Comparison of ENCODE assay signal across 1 cellular context in the genomic region with DNA sequence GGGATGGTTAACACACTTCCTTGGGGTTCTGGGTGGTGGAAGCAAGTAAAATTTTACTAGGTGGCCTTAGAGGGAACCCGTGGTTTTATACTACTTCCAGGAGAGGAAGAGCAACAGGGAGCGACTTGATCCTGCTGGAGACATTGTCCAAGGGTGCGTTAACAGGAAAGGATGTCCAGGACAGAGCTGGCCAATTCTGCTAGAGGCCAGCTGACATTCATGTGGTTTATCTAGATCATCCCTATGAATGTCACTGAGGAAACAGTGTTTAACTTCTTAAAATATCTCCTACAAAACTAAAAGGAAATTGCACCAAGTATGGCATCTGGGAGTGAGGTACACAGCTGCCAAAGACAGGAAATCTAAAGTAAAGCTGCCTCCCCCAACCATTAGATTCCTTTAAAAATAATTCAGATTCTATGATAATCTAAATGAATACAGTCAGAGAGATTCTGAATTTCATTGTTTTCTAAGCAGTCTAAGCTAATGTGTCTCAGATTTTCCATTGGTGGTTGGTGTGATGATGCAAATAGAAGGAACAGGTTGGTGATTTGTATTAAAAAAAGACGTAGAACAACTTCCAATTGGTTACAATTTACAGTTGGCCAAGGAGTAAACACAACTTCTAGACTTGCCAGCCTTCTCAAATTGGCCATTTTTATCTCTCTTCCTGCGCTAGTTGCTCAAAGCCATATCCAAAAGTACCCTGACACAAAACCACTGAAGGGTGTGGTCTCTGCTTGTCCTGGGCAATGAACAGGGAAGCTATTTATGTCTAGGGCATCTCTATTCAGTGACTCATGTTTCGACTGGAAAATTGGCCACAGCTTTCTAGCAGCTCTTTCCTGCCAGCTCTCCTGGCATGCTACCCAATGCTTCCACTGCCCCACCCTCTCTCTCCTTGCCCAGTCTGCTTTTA.
TF ChIP-seq lines count a peak whose summit lies in the region.

No MANE protein-coding gene starts in this region.

TF ChIP-seq in SK-N-SH treated with all-trans-retinoic acid at 6 μM for 48 hours, 23 proteins besides CTCF, POLR2A, EP300 and RAD21 (continued from another document):
- TF ChIP-seq, protein P1, sequence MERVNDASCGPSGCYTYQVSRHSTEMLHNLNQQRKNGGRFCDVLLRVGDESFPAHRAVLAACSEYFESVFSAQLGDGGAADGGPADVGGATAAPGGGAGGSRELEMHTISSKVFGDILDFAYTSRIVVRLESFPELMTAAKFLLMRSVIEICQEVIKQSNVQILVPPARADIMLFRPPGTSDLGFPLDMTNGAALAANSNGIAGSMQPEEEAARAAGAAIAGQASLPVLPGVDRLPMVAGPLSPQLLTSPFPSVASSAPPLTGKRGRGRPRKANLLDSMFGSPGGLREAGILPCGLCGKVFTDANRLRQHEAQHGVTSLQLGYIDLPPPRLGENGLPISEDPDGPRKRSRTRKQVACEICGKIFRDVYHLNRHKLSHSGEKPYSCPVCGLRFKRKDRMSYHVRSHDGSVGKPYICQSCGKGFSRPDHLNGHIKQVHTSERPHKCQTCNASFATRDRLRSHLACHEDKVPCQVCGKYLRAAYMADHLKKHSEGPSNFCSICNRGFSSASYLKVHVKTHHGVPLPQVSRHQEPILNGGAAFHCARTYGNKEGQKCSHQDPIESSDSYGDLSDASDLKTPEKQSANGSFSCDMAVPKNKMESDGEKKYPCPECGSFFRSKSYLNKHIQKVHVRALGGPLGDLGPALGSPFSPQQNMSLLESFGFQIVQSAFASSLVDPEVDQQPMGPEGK (CRISPR knock-in tag; IDR thresholded peaks at IDR 0.05; ENCODE audit: borderline replicate concordance), result no peak
- no peak for TF ChIP-seq SNAI2 (CRISPR knock-in tag; IDR thresholded peaks at IDR 0.05)
- TF ChIP-seq RARB (CRISPR knock-in tag; IDR thresholded peaks at IDR 0.05), result no peak
- no peak for TF ChIP-seq ARNTL (CRISPR knock-in tag; IDR thresholded peaks at IDR 0.05; ENCODE audit: borderline replicate concordance, low read depth)
- TF ChIP-seq TCF4 (CRISPR knock-in tag; IDR thresholded peaks at IDR 0.05; ENCODE audit: borderline replicate concordance), result no peak
- no peak for TF ChIP-seq ZFP30 (CRISPR knock-in tag; IDR thresholded peaks at IDR 0.05)
